Comparison of ENCODE assay signal across 13 cellular contexts in genomic region chr5:8500426-8500825, GRCh38.
"Had no signal": no experiment of that assay in that cellular context is flagged by ENCODE, and none has a peak within 500 bp of the region (broad histone marks: within the 10 kb centered on the region; RNA-seq: fewer than 3 reads in every experiment).

No MANE protein-coding gene starts in this region.

- H3K9me3 ChIP-seq: esophagus squamous epithelium had no signal

- H3K27me3 ChIP-seq: cardiac muscle cell, esophagus squamous epithelium, hepatocyte had no signal

- H3K79me2 ChIP-seq: hepatocyte, parathyroid adenoma had no signal

- H3K4me1 ChIP-seq: esophagus squamous epithelium, left ventricle myocardium inferior, parathyroid adenoma had no signal

- H3K36me3 ChIP-seq: cardiac muscle cell, esophagus squamous epithelium, left ventricle myocardium inferior had no signal

- H3K4me2 ChIP-seq: hepatocyte had no signal

- H3K27ac ChIP-seq: cardiac muscle cell, esophagus squamous epithelium, hepatocyte, left ventricle myocardium inferior, parathyroid adenoma had no signal

- ATAC-seq: activated naive CD8-positive, alpha-beta T cell treated with anti-CD3 and anti-CD28 coated beads, Interleukin-2, amount 50 U/mL, for 24 hours; stimulated activated naive CD8-positive, alpha-beta T cell treated with anti-CD3 and anti-CD28 coated beads, Interleukin-15, Interleukin-2, amounts not matched to agents 100 U/mL and 50 U/mL, for 24 hours had no signal

- H2AFZ ChIP-seq: hepatocyte, parathyroid adenoma had no signal

- H3K9ac ChIP-seq: parathyroid adenoma had no signal

- H3K4me3 ChIP-seq: cardiac muscle cell, esophagus squamous epithelium, hepatocyte, left ventricle myocardium inferior had no signal

- DNase-seq: activated CD4-positive, alpha-beta T cell treated with anti-CD3 and anti-CD28 coated beads for 48 hours; activated CD8-positive, alpha-beta memory T cell treated with anti-CD3 and anti-CD28 coated beads for 24 hours; activated naive CD4-positive, alpha-beta T cell treated with Interleukin-2 at 50 U/mL for 16 hours; activated naive CD8-positive, alpha-beta T cell treated with anti-CD3 and anti-CD28 coated beads, Interleukin-2, amount 50 U/mL, for 24 hours; esophagus squamous epithelium; kidney; left ventricle myocardium inferior; stimulated activated CD4-positive, alpha-beta T cell treated with anti-CD3 and anti-CD28 coated beads, Interleukin-4, amount 100 ng/mL, for 1 hour; stimulated activated CD8-positive, alpha-beta memory T cell treated with anti-CD3 and anti-CD28 coated beads, Interleukin-4, amount 100 ng/mL, for 48 hours; stimulated activated naive CD8-positive, alpha-beta T cell treated with anti-CD3 and anti-CD28 coated beads, Interleukin-15, Interleukin-2, amounts not matched to agents 100 U/mL and 50 U/mL, for 24 hours had no signal
